ENCODE assay signal across 24 cellular contexts in genomic region chr18:10205136-10205535, GRCh38.
DNase-seq lines count a peak whose midpoint lies in the region; ATAC-seq and TF ChIP-seq lines count a peak whose summit lies in the region.
"Had no signal": no experiment of that assay in that cellular context is flagged by ENCODE, and none has a peak within 500 bp of the region (broad histone marks: within the 10 kb centered on the region; RNA-seq: fewer than 3 reads in every experiment).

No MANE protein-coding gene starts in this region.

- TF ChIP-seq POLR2A in body of pancreas (IDR thresholded peaks at IDR 0.05): no peak

- H3K9me3 ChIP-seq in right atrium auricular region (no peaks in the 10 kb centered on the region), body of pancreas (no peaks in the 10 kb centered on the region), upper lobe of right lung (no peaks in the 10 kb centered on the region)
- H3K9me3 ChIP-seq: A549, esophagus squamous epithelium had no signal

- H3K4me1 ChIP-seq in right atrium auricular region: peaks cover 0 to 11% of the 10 kb centered on the region in 2 donors
- H3K4me1 ChIP-seq in body of pancreas: no peaks in the 10 kb centered on the region
- H3K4me1 ChIP-seq in upper lobe of right lung: peaks cover 4% of the 10 kb centered on the region
- H3K4me1 ChIP-seq: A549 had no signal

- TF ChIP-seq CTCF in right atrium auricular region (IDR thresholded peaks at IDR 0.05) (no peak), body of pancreas (IDR thresholded peaks at IDR 0.05) (no peak), upper lobe of right lung (IDR thresholded peaks at IDR 0.05) (no peak)

- H3K36me3 ChIP-seq in right atrium auricular region (no peaks in the 10 kb centered on the region), body of pancreas (replicated peaks in 1 of 2; ENCODE audit: insufficient read depth in 1 of 2, low read depth in 2 of 2) (no peaks in the 10 kb centered on the region), upper lobe of right lung (no peaks in the 10 kb centered on the region)
- H3K36me3 ChIP-seq: brain microvascular endothelial cell, esophagus squamous epithelium had no signal

- H3K27ac ChIP-seq in right atrium auricular region (no peak overlapping the region), body of pancreas (no peak overlapping the region), upper lobe of right lung (no peak overlapping the region)
- H3K27ac ChIP-seq: A549, brain microvascular endothelial cell, esophagus squamous epithelium had no signal

- H3K27me3 ChIP-seq in right atrium auricular region (no peaks in the 10 kb centered on the region), body of pancreas (no peaks in the 10 kb centered on the region), upper lobe of right lung (no peaks in the 10 kb centered on the region)
- H3K27me3 ChIP-seq: brain microvascular endothelial cell, esophagus squamous epithelium had no signal

- DNase-seq in Right ventricle myocardium superior: peak; percentile 49
- no peak for DNase-seq in right atrium auricular region (ENCODE audit: low spot score)
- DNase-seq in body of pancreas: peak; percentile 21 to 42 (median 25)
- DNase-seq in left kidney (ENCODE audit: low read depth, low spot score): peak; percentile 27
- peak; percentile 65 for DNase-seq in upper lobe of right lung
- no peak for DNase-seq in NCI-H2081 (lab: John Stamatoyannopoulos, UW)
- DNase-seq in NCI-H2107 (lab: John Stamatoyannopoulos, UW): no peak
- DNase-seq: activated CD4-positive, alpha-beta T cell treated with anti-CD3 and anti-CD28 coated beads for 36 hours; activated CD8-positive, alpha-beta memory T cell treated with anti-CD3 and anti-CD28 coated beads for 24 hours; activated gamma-delta T cell; activated T-cell treated with anti-CD3 and anti-CD28 coated beads, Interleukin-2, amount 50 U/mL, for 1 hour; brain microvascular endothelial cell; DND-41; effector memory CD8-positive, alpha-beta T cell; esophagus squamous epithelium; islet precursor cell; mammary epithelial cell; substantia nigra; T-helper 2 cell had no signal

- 24 to 32% methylated on average over 9 of the region's 9 CpGs for WGBS in body of pancreas, 2 donors

- intact Hi-C loops in Right ventricle myocardium superior (cut with DNase I): no loop called here
- intact Hi-C loops in body of pancreas (cut with DNase I): no loop called here
- intact Hi-C loops in upper lobe of right lung (cut with DNase I): no loop called here

- peak; percentile 34 for ATAC-seq in Right ventricle myocardium superior (ENCODE audit: poor library complexity)
- no peak for ATAC-seq in body of pancreas
- peak; percentile 76 for ATAC-seq in upper lobe of right lung
- ATAC-seq in GM21390 (IDR thresholded peaks at IDR 0.05; ENCODE audit: unreplicated experiment): no peak
- ATAC-seq: A549; activated CD4-positive, alpha-beta T cell treated with anti-CD3 and anti-CD28 coated beads for 36 hours; effector memory CD8-positive, alpha-beta T cell; HCT116; K562; Panc1 had no signal

- H3K4me3 ChIP-seq in right atrium auricular region (no peak overlapping the region), body of pancreas (no peak overlapping the region), upper lobe of right lung (no peak overlapping the region)
- H3K4me3 ChIP-seq: A549, esophagus squamous epithelium, K562 had no signal

Comparison
In these comparisons a context has a peak if more than half of its experiments do, and no peak if none do; other contexts are left out.
1. DNase-seq: peak in Right ventricle myocardium superior (single experiment), body of pancreas (4 of 4), left kidney (single experiment) and upper lobe of right lung (single experiment); none in right atrium auricular region (single experiment), NCI-H2081 (0 of 2) and NCI-H2107 (single experiment).
2. ATAC-seq: peak in Right ventricle myocardium superior (single experiment) and upper lobe of right lung (single experiment); none in body of pancreas (single experiment) and GM21390 (single experiment).